In the genomic region with DNA sequence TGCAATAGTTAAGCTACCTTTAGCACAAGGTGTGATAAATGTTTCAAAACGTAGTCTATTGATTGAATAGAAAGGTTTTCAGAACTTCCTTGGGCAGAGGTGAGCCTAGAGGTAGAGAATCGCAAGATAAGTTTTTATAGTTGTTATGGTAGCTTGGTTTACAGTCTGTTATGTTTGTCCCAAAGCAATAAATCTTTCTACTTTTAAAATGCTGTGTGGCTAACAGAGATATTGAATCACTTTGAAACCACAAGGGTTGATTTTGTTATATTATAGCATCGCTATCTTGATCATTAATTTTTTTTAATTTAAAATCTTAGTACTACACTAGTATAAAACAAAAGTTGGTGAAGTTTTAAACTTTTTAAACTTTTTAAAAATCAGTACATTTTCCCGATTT, we compare ENCODE assay signal across 22 cellular contexts.
A peak's percentile ranks its signal among the peaks of the same experiment; 100 is the strongest.
DNase-seq lines count a peak whose midpoint lies in the region; ATAC-seq, FAIRE-seq and TF ChIP-seq lines count a peak whose summit lies in the region.
"Had no signal": no experiment of that assay in that cellular context is flagged by ENCODE, and none has a peak within 500 bp of the region (broad histone marks: within the 10 kb centered on the region; RNA-seq: fewer than 3 reads in every experiment).

No MANE protein-coding gene starts in this region.

- CTCF ChIA-PET in HEK293 (lab: Yijun Ruan, JAX) (no interaction called here), K562 (lab: Yijun Ruan, JAX; ENCODE audit: low intra/inter-chr PET ratio) (no interaction called here)

- H3K4me3 ChIP-seq in HEK293 (ENCODE audit: low read depth, low read length) (no peak overlapping the region), Loucy (ENCODE audit: low read length, poor library complexity, severe bottlenecking) (no peak overlapping the region), K562 (no peak overlapping the region)
- H3K4me3 ChIP-seq: A549; BLaER1 treated with 17β-estradiol and CSF1 and Interleukin-3, amounts not matched to agents 10 nM and 100 nM had no signal

- 3% methylated on average over 4 of the region's 4 CpGs for WGBS in K562 (ENCODE audit: insufficient coverage, low coverage, missing lambda C conversion rate)

- H3K27me3 ChIP-seq in Loucy (ENCODE audit: insufficient read depth, low read length, poor library complexity, severe bottlenecking) (no peaks in the 10 kb centered on the region), K562 (ENCODE audit: control insufficient read depth in 2 of 2, insufficient read depth in 2 of 2, low read length in 2 of 2) (no peaks in the 10 kb centered on the region)

- intact Hi-C loops in K562 (cut with micrococcal nuclease) = no loop called here

- H3K4me2 ChIP-seq in Loucy (ENCODE audit: low read depth, low read length, poor library complexity, severe bottlenecking) = peak overlapping the region; percentile 77
- H3K4me2 ChIP-seq in K562 (ENCODE audit: insufficient read depth, low read length) = no peak overlapping the region
- H3K4me2 ChIP-seq: A549; BLaER1 treated with 17β-estradiol and CSF1 and Interleukin-3, amounts not matched to agents 10 nM and 100 nM had no signal

- H3K4me1 ChIP-seq in HEK293 (ENCODE audit: control insufficient read depth, insufficient read depth, low read length) (peaks cover 19% of the 10 kb centered on the region; the same call in 1 of the 2 replicates), Loucy (ENCODE audit: insufficient read depth, low read length, poor library complexity, severe bottlenecking) (peaks cover 52% of the 10 kb centered on the region), K562 (replicated peaks in 1 of 2; ENCODE audit: control insufficient read depth in 2 of 2, insufficient read depth in 2 of 2, low read length in 2 of 2) (no peaks in the 10 kb centered on the region; a peak in 1 of 5 replicates)
- H3K4me1 ChIP-seq: A549, Caco-2 had no signal

- H4K20me1 ChIP-seq in Loucy (ENCODE audit: insufficient read depth, low read length, poor library complexity, severe bottlenecking) (no peaks in the 10 kb centered on the region), K562 (replicated peaks; ENCODE audit: control insufficient read depth, insufficient read depth, low read length) (no peaks in the 10 kb centered on the region)
- H4K20me1 ChIP-seq: BLaER1 treated with 17β-estradiol and CSF1 and Interleukin-3, amounts not matched to agents 10 nM and 100 nM had no signal

- POLR2A ChIA-PET in HEK293 (lab: Yijun Ruan, JAX) = no interaction called here
- POLR2A ChIA-PET in K562 (lab: Yijun Ruan, JAX) = no interaction called here

- in situ Hi-C loops in K562 (cut with MboI) = no loop called here

- H3K9me2 ChIP-seq in Loucy (replicated peaks; ENCODE audit: low read depth, low read length) = no peaks in the 10 kb centered on the region

- H2AFZ ChIP-seq in Loucy (ENCODE audit: low read length) (no peak overlapping the region), K562 (ENCODE audit: low read depth, low read length) (no peak overlapping the region)

- no peaks in the 10 kb centered on the region for H3K9me3 ChIP-seq in HEK293 (ENCODE audit: control insufficient read depth, insufficient read depth, low read depth, low read length)
- no peaks in the 10 kb centered on the region for H3K9me3 ChIP-seq in Loucy (ENCODE audit: insufficient read depth, low read depth, low read length)
- H3K9me3 ChIP-seq in K562 (replicated peaks; ENCODE audit: control insufficient read depth, insufficient read depth, low read depth, low read length) = no peaks in the 10 kb centered on the region
- H3K9me3 ChIP-seq: A549; BLaER1 treated with 17β-estradiol and CSF1 and Interleukin-3, amounts not matched to agents 10 nM and 100 nM; Caco-2 had no signal

- H3K9ac ChIP-seq in Loucy (ENCODE audit: low read depth, low read length, poor library complexity, severe bottlenecking) = no peak overlapping the region
- no peak overlapping the region for H3K9ac ChIP-seq in K562 (ENCODE audit: insufficient read depth in 1 of 2, low read depth in 2 of 2, low read length in 2 of 2)
- H3K9ac ChIP-seq: BLaER1 treated with 17β-estradiol and CSF1 and Interleukin-3, amounts not matched to agents 10 nM and 100 nM had no signal

- no peak for FAIRE-seq in K562 (lab: Jason Lieb, UNC)
- FAIRE-seq: A549, D721Med, G401.6, GM12891, GM19239 had no signal

- no peak for DNase-seq in K562 (ENCODE audit: extremely low read depth in 1 of 4, low spot score in 3 of 4)
- no peak for DNase-seq in NCI-H2029 treated with DMSO at 0.1 percent for 48 hours (lab: John Stamatoyannopoulos, UW)
- no peak for DNase-seq in DMS79 treated with DMSO at 0.1 percent for 48 hours (lab: John Stamatoyannopoulos, UW)
- DNase-seq in SHP77 (lab: John Stamatoyannopoulos, UW) = no peak
- DNase-seq: AML-193; Caco-2; Calu3; CD4-positive, alpha-beta T cell; CD8-positive, alpha-beta T cell; DND-41; EL; GF-D8 had no signal

- no peaks in the 10 kb centered on the region for H3F3A ChIP-seq in Loucy (ENCODE audit: low read depth)

- no peaks in the 10 kb centered on the region for H3K79me2 ChIP-seq in Loucy (ENCODE audit: insufficient read depth, low read length)
- no peaks in the 10 kb centered on the region for H3K79me2 ChIP-seq in K562 (ENCODE audit: control insufficient read depth, insufficient read depth, low read length)

- ATAC-seq in K562 = no peak
- ATAC-seq: A549; CD8-positive, alpha-beta T cell had no signal

- TF ChIP-seq POLR2A in K562 (conservative IDR thresholded peaks at IDR 0.05) = no peak

- no peaks in the 10 kb centered on the region for H3K36me3 ChIP-seq in HEK293 (ENCODE audit: control insufficient read depth in 2 of 2, insufficient read depth in 1 of 2, low read length in 2 of 2)
- H3K36me3 ChIP-seq in Loucy (ENCODE audit: insufficient read depth, low read length) = no peaks in the 10 kb centered on the region
- H3K36me3 ChIP-seq in K562 (ENCODE audit: control insufficient read depth, insufficient read depth, low read length) = no peaks in the 10 kb centered on the region
- H3K36me3 ChIP-seq: BLaER1 treated with 17β-estradiol and CSF1 and Interleukin-3, amounts not matched to agents 10 nM and 100 nM had no signal

- TF ChIP-seq RAD21 in K562 (CRISPR knock-in tag; conservative IDR thresholded peaks at IDR 0.05 in 1 of 2, IDR thresholded peaks at IDR 0.05 in 1 of 2) = no peak

- H3K27ac ChIP-seq in HEK293 (ENCODE audit: extremely low read depth, low read depth, low read length) (no peak overlapping the region), K562 (ENCODE audit: extremely low read depth, low read depth, low read length) (no peak overlapping the region)
- H3K27ac ChIP-seq: 22Rv1; A549; BLaER1 treated with 17β-estradiol and CSF1 and Interleukin-3, amounts not matched to agents 10 nM and 100 nM; C4-2B had no signal

- no peak for TF ChIP-seq CTCF in HEK293 (tag by site-specific recombination; IDR thresholded peaks at IDR 0.05)
- TF ChIP-seq CTCF in Loucy (conservative IDR thresholded peaks at IDR 0.05; ENCODE audit: low read length) = no peak
- TF ChIP-seq CTCF in K562 (IDR thresholded peaks at IDR 0.05 in 2 of 3, conservative IDR thresholded peaks at IDR 0.05 in 1 of 3; ENCODE audit: insufficient read depth in 2 of 3, low read depth in 1 of 3, low read length in 3 of 3) = no peak

- no peak for TF ChIP-seq EP300 in K562 (IDR thresholded peaks at IDR 0.05; ENCODE audit: low read length)

- no peaks in the 10 kb centered on the region for H3K9me1 ChIP-seq in K562 (ENCODE audit: control insufficient read depth, insufficient read depth, low read length)

- no TSS peak for BruUV-seq in K562 (replicated peaks; lab: Mats Ljungman, UMichigan)

TF ChIP-seq in HEK293, 187 proteins besides CTCF, POLR2A, EP300 and RAD21 (continues in another document):
- TF ChIP-seq ZNF202 (tag by site-specific recombination; IDR thresholded peaks at IDR 0.05; ENCODE audit: borderline replicate concordance) (no peak), FEZF1 (tag by site-specific recombination; IDR thresholded peaks at IDR 0.05) (peak; percentile 55), ZNF596 (tag by site-specific recombination; IDR thresholded peaks at IDR 0.05) (no peak)
- TF ChIP-seq, protein P1, sequence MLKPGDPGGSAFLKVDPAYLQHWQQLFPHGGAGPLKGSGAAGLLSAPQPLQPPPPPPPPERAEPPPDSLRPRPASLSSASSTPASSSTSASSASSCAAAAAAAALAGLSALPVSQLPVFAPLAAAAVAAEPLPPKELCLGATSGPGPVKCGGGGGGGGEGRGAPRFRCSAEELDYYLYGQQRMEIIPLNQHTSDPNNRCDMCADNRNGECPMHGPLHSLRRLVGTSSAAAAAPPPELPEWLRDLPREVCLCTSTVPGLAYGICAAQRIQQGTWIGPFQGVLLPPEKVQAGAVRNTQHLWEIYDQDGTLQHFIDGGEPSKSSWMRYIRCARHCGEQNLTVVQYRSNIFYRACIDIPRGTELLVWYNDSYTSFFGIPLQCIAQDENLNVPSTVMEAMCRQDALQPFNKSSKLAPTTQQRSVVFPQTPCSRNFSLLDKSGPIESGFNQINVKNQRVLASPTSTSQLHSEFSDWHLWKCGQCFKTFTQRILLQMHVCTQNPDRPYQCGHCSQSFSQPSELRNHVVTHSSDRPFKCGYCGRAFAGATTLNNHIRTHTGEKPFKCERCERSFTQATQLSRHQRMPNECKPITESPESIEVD (tag by site-specific recombination; IDR thresholded peaks at IDR 0.05) = 0 out of 2 replicates have a peak, but pooled peaks have one; percentile 22
